Comparison of ENCODE assay signal across 15 cellular contexts in genomic region chr15:99502661-99503060, GRCh38.
A peak's percentile ranks its signal among the peaks of the same experiment; 100 is the strongest.
DNase-seq lines count a peak whose midpoint lies in the region; ATAC-seq, FAIRE-seq and TF ChIP-seq lines count a peak whose summit lies in the region.
"Had no signal": no experiment of that assay in that cellular context is flagged by ENCODE, and none has a peak within 500 bp of the region (broad histone marks: within the 10 kb centered on the region; RNA-seq: fewer than 3 reads in every experiment).

No MANE protein-coding gene starts in this region.

- H3K36me3 Mint-ChIP-seq in activated T-helper 2 cell treated with anti-CD3 and anti-CD28 coated beads, Interferon-gamma antibody, Interleukin-2, Interleukin-4, amounts not matched to agents 10 μg/mL and 5 μg/mL and 100 μg/mL, durations not matched to agents 14 hours and 24 hours and 36 hours (ENCODE audit: low read depth), result peaks cover 12% of the 10 kb centered on the region

- peak; percentile 52 for FAIRE-seq in GM12891 (lab: Jason Lieb, UNC)
- FAIRE-seq: frontal cortex had no signal

- intact Hi-C loops in activated T-helper 2 cell treated with anti-CD3 and anti-CD28 coated beads, Interferon-gamma antibody, Interleukin-2, Interleukin-4, amounts not matched to agents 10 μg/mL and 5 μg/mL and 100 μg/mL, durations not matched to agents 14 hours and 24 hours and 36 hours (cut with micrococcal nuclease), result loop anchor here (1.0 to 2.0 kb wide), 2 partner anchors 52 to 65 kb away; no protein-coding TSS in a partner anchor

- no peak overlapping the region for H3K27ac ChIP-seq in upper lobe of left lung
- H3K27ac ChIP-seq in gastroesophageal sphincter, result no peak overlapping the region

- TF ChIP-seq CTCF in upper lobe of left lung (IDR thresholded peaks at IDR 0.05) (no peak), gastroesophageal sphincter (IDR thresholded peaks at IDR 0.05) (no peak)

- peaks cover 17 to 25% (median 23%) of the 10 kb centered on the region in 4 donors for H3K4me1 ChIP-seq in upper lobe of left lung
- peaks cover 3 to 38% (median 8%) of the 10 kb centered on the region in 3 donors for H3K4me1 ChIP-seq in gastroesophageal sphincter

- H3K4me3 ChIP-seq in upper lobe of left lung (no peak overlapping the region), gastroesophageal sphincter (no peak overlapping the region)

- H3K9me3 ChIP-seq in upper lobe of left lung, result no peaks in the 10 kb centered on the region
- no peaks in the 10 kb centered on the region for H3K9me3 ChIP-seq in gastroesophageal sphincter

- H3K9me3 Mint-ChIP-seq in activated T-helper 2 cell treated with anti-CD3 and anti-CD28 coated beads, Interferon-gamma antibody, Interleukin-2, Interleukin-4, amounts not matched to agents 10 μg/mL and 5 μg/mL and 100 μg/mL, durations not matched to agents 14 hours and 24 hours and 36 hours, result peaks cover 13% of the 10 kb centered on the region

- peak overlapping the region; percentile 75 for H3K27ac Mint-ChIP-seq in activated T-helper 2 cell treated with anti-CD3 and anti-CD28 coated beads, Interferon-gamma antibody, Interleukin-2, Interleukin-4, amounts not matched to agents 10 μg/mL and 5 μg/mL and 100 μg/mL, durations not matched to agents 14 hours and 24 hours and 36 hours

- H3K27me3 Mint-ChIP-seq in activated T-helper 2 cell treated with anti-CD3 and anti-CD28 coated beads, Interferon-gamma antibody, Interleukin-2, Interleukin-4, amounts not matched to agents 10 μg/mL and 5 μg/mL and 100 μg/mL, durations not matched to agents 14 hours and 24 hours and 36 hours (ENCODE audit: low read depth), result no peaks in the 10 kb centered on the region

- H3K4me1 Mint-ChIP-seq in activated T-helper 2 cell treated with anti-CD3 and anti-CD28 coated beads, Interferon-gamma antibody, Interleukin-2, Interleukin-4, amounts not matched to agents 10 μg/mL and 5 μg/mL and 100 μg/mL, durations not matched to agents 14 hours and 24 hours and 36 hours (ENCODE audit: low read depth), result peaks cover 55% of the 10 kb centered on the region

- H3K36me3 ChIP-seq in upper lobe of left lung, result no peaks in the 10 kb centered on the region
- H3K36me3 ChIP-seq in gastroesophageal sphincter, result no peaks in the 10 kb centered on the region

- 86 to 88% methylated on average over 5 of the region's 5 CpGs for WGBS in upper lobe of left lung, 2 donors
- WGBS in gastroesophageal sphincter (ENCODE audit: low coverage in 1 of 2), 2 donors, result 88 to 94% methylated on average over 4 to 5 of the region's 5 CpGs

- TF ChIP-seq EP300 in upper lobe of left lung (IDR thresholded peaks at IDR 0.05) (no peak), gastroesophageal sphincter (IDR thresholded peaks at IDR 0.05) (no peak)

- H3K4me3 Mint-ChIP-seq in activated T-helper 2 cell treated with anti-CD3 and anti-CD28 coated beads, Interferon-gamma antibody, Interleukin-2, Interleukin-4, amounts not matched to agents 10 μg/mL and 5 μg/mL and 100 μg/mL, durations not matched to agents 14 hours and 24 hours and 36 hours (ENCODE audit: low read depth), result no peak overlapping the region

- no peak for DNase-seq in GM12891 (ENCODE audit: insufficient read length, low spot score)
- no peak for DNase-seq in activated T-helper 2 cell treated with anti-CD3 and anti-CD28 coated beads, Interferon-gamma antibody, Interleukin-2, Interleukin-4, amounts not matched to agents 10 μg/mL and 5 μg/mL and 100 μg/mL, durations not matched to agents 14 hours and 24 hours and 36 hours (ENCODE audit: low spot score)
- DNase-seq in upper lobe of left lung, result no peak
- no peak for DNase-seq in NCI-H748 treated with DMSO at 0.1 percent for 48 hours (lab: John Stamatoyannopoulos, UW)
- DNase-seq in islet precursor cell, result no peak
- DNase-seq: IMR-90; kidney glomerular epithelial cell; NCI-H187 treated with DMSO at 0.1 percent for 48 hours; OCI-M1; stimulated activated CD4-positive, alpha-beta T cell treated with anti-CD3 and anti-CD28 coated beads, Interleukin-12 subunit alpha, Interleukin-12 subunit beta, amount 100 ng/mL, for 4 hours; T-helper 9 cell had no signal

- ATAC-seq in GM21390 (IDR thresholded peaks at IDR 0.05; ENCODE audit: unreplicated experiment), result peak; percentile 14
- peak; percentile 13 for ATAC-seq in HG03039 (IDR thresholded peaks at IDR 0.05; ENCODE audit: unreplicated experiment)
- no peak for ATAC-seq in upper lobe of left lung (ENCODE audit: low FRiP score in 2 of 2)
- ATAC-seq in gastroesophageal sphincter, result no peak

- no peak for TF ChIP-seq POLR2A in GM12891 (IDR thresholded peaks at IDR 0.05; ENCODE audit: low read depth, low read length)
- TF ChIP-seq POLR2A in upper lobe of left lung (IDR thresholded peaks at IDR 0.05), result no peak
- TF ChIP-seq POLR2A in gastroesophageal sphincter (IDR thresholded peaks at IDR 0.05), result no peak

- H3K27me3 ChIP-seq in upper lobe of left lung, result no peaks in the 10 kb centered on the region
- no peaks in the 10 kb centered on the region for H3K27me3 ChIP-seq in gastroesophageal sphincter

TF ChIP-seq in GM12891, 5 proteins besides CTCF, POLR2A, EP300 and RAD21:
- TF ChIP-seq TAF1 (IDR thresholded peaks at IDR 0.05; ENCODE audit: low read depth, low read length) (no peak), POU2F2 (IDR thresholded peaks at IDR 0.05; ENCODE audit: low read depth, low read length) (no peak), SPI1 (IDR thresholded peaks at IDR 0.05; ENCODE audit: low read depth, low read length) (no peak), POLR2AphosphoS5 (IDR thresholded peaks at IDR 0.05; ENCODE audit: low read depth, low read length) (no peak), PAX5 (IDR thresholded peaks at IDR 0.05; ENCODE audit: insufficient read depth, low read length, severe bottlenecking) (no peak)

Comparison
In these comparisons a context has a peak if more than half of its experiments do, and no peak if none do; other contexts are left out.
1. ATAC-seq: peak in GM21390 (single experiment) and HG03039 (single experiment); none in upper lobe of left lung (0 of 2) and gastroesophageal sphincter (single experiment).